ENCODE assay signal across 8 cellular contexts in the genomic region with DNA sequence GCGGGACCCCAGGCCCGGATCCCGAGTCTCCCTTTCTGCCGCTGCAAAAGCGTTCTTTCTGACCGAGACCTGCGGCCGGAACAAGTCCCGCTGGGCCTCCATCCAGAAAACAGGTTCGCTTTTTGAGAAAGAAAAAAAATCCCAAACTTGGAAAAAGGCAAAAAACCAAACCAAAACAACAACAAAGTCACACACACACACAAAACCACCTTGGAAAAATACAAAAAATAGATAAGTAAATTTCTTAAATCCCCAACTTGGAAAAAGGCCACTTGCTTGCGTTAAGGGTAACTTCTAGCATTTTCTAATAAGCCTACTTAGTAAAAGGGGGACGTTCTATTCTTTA. TPM values are rescaled to one million over a fixed set of nuclear protein-coding genes. Genes with fewer than 3 reads are reported as not detected.
DNase-seq lines count a peak whose midpoint lies in the region; ATAC-seq, FAIRE-seq and TF ChIP-seq lines count a peak whose summit lies in the region.

No MANE protein-coding gene starts in this region.

- peaks cover 32% of the 10 kb centered on the region for H3K4me1 Mint-ChIP-seq in CD8-positive, alpha-beta T cell (ENCODE audit: low read depth)

- no peaks in the 10 kb centered on the region for H3K9me1 ChIP-seq in endothelial cell of umbilical vein (replicated peaks; ENCODE audit: control insufficient read depth, extremely low read depth, insufficient read depth, low read length)

- peak overlapping the region; percentile 98 for H3K4me2 ChIP-seq in OCI-LY7 (ENCODE audit: low read length)
- peak overlapping the region; percentile 57 for H3K4me2 ChIP-seq in endothelial cell of umbilical vein (ENCODE audit: insufficient read depth, low read length)
- peak overlapping the region; percentile 87 for H3K4me2 ChIP-seq in osteoblast (ENCODE audit: insufficient read depth, low read length)

- no peaks in the 10 kb centered on the region for H3K9me2 ChIP-seq in OCI-LY7 (ENCODE audit: insufficient read depth, low read length)

- no peaks in the 10 kb centered on the region for H3K27me3 Mint-ChIP-seq in CD8-positive, alpha-beta T cell (ENCODE audit: low read depth)

- H3K9me3 ChIP-seq in CD8-positive, alpha-beta T cell (ENCODE audit: low read length) = no peaks in the 10 kb centered on the region
- H3K9me3 ChIP-seq in OCI-LY7 (ENCODE audit: low read length) (no peaks in the 10 kb centered on the region), endothelial cell of umbilical vein (replicated peaks; ENCODE audit: control insufficient read depth, insufficient read depth, low read length) (no peaks in the 10 kb centered on the region), osteoblast (ENCODE audit: low read depth, low read length) (no peaks in the 10 kb centered on the region)

- POLR2A ChIA-PET in CD8-positive, alpha-beta T cell (lab: Charles Lee) = no interaction called here
- POLR2A ChIA-PET in OCI-LY7 (lab: Charles Lee) = interaction anchor here (1.3 to 1.4 kb wide), 2 partner anchors 58 to 145 kb away, joined by 3 to 6 read pairs; a partner anchor contains a TSS
- POLR2A ChIA-PET in endothelial cell of umbilical vein (lab: Charles Lee) = interaction anchor here (0.6 kb wide), 1 partner anchor 153 kb away, joined by 3 read pairs; no protein-coding TSS in a partner anchor

- intact Hi-C loops in CD8-positive, alpha-beta T cell (cut with DNase I, micrococcal nuclease) = loop anchor here (1.0 to 5.0 kb wide), 3 partner anchors 145 to 585 kb away; a partner anchor contains a TSS
- intact Hi-C loops in OCI-LY7 (cut with micrococcal nuclease; ENCODE audit: unreplicated experiment) = loop anchor here (1.0 kb wide), 2 partner anchors 23 to 145 kb away; a partner anchor contains a TSS
- intact Hi-C loops in endothelial cell of umbilical vein (cut with micrococcal nuclease) = no loop called here
- intact Hi-C loops in head of caudate nucleus (cut with DNase I) = loop anchor here (10.0 kb wide), 1 partner anchor 93 kb away; a partner anchor contains a TSS

- H3K9ac ChIP-seq in endothelial cell of umbilical vein (replicated peaks; ENCODE audit: extremely low read depth, insufficient read depth, low read length) = peak overlapping the region; percentile 71

- peak overlapping the region; percentile 82 for H3K4me3 Mint-ChIP-seq in CD8-positive, alpha-beta T cell

- H3K4me1 ChIP-seq in CD8-positive, alpha-beta T cell (ENCODE audit: insufficient read depth, low read length) = peaks cover 8% of the 10 kb centered on the region
- H3K4me1 ChIP-seq in OCI-LY7 (ENCODE audit: insufficient read depth, low read length, poor library complexity, severe bottlenecking) (peaks cover 14% of the 10 kb centered on the region), endothelial cell of umbilical vein (ENCODE audit: control insufficient read depth, extremely low read depth, insufficient read depth, low read length) (peaks cover 5% of the 10 kb centered on the region), osteoblast (ENCODE audit: insufficient read depth, low read length) (peaks cover 3% of the 10 kb centered on the region)

- dilution Hi-C loops in endothelial cell of umbilical vein (cut with MboI; ENCODE audit: extremely low pct_ligation_motif_present, low sequenced_read_pairs) = no loop called here

- H3K27ac Mint-ChIP-seq in CD8-positive, alpha-beta T cell = no peak overlapping the region

- ATAC-seq in CD8-positive, alpha-beta T cell = no peak
- ATAC-seq in GM21360 (IDR thresholded peaks at IDR 0.05; ENCODE audit: unreplicated experiment) (no peak), GM18502 (IDR thresholded peaks at IDR 0.05; ENCODE audit: poor library complexity, unreplicated experiment) (no peak)

- H3K36me3 ChIP-seq in CD8-positive, alpha-beta T cell (ENCODE audit: insufficient read depth, low read length) = no peaks in the 10 kb centered on the region
- H3K36me3 ChIP-seq in OCI-LY7 (ENCODE audit: insufficient read depth, low read length) = peaks cover 16% of the 10 kb centered on the region
- H3K36me3 ChIP-seq in endothelial cell of umbilical vein (ENCODE audit: control insufficient read depth in 2 of 2, extremely low read depth in 1 of 2, insufficient read depth in 2 of 2, low read length in 2 of 2) = peaks cover 0 to 3% of the 10 kb centered on the region in 2 experiments
- H3K36me3 ChIP-seq in osteoblast (ENCODE audit: insufficient read depth, low read length) = no peaks in the 10 kb centered on the region

- BruUV-seq in OCI-LY7 (replicated peaks; lab: Mats Ljungman, UMichigan) = no TSS peak
- no TSS peak for BruUV-seq in endothelial cell of umbilical vein (replicated peaks; lab: Mats Ljungman, UMichigan)

- no peak for TF ChIP-seq POLR2A in endothelial cell of umbilical vein (IDR thresholded peaks at IDR 0.05; ENCODE audit: low read depth, low read length)

- H3K9me3 Mint-ChIP-seq in CD8-positive, alpha-beta T cell = no peaks in the 10 kb centered on the region

- no peak overlapping the region for H3K27ac ChIP-seq in CD8-positive, alpha-beta T cell (ENCODE audit: low read depth, low read length)
- no peak overlapping the region for H3K27ac ChIP-seq in OCI-LY7 (ENCODE audit: low read depth, low read length, poor library complexity, severe bottlenecking)
- peak overlapping the region; percentile 32 for H3K27ac ChIP-seq in endothelial cell of umbilical vein (ENCODE audit: insufficient read depth, low read depth, low read length)
- no peak overlapping the region for H3K27ac ChIP-seq in osteoblast (ENCODE audit: low read depth, low read length)

- no peak for DNase-seq in CD8-positive, alpha-beta T cell
- DNase-seq in OCI-LY7 (ENCODE audit: low spot score) = no peak
- no peak for DNase-seq in endothelial cell of umbilical vein (ENCODE audit: low read depth, low spot score)
- DNase-seq in osteoblast (ENCODE audit: insufficient read length, low spot score, missing footprints) = no peak
- DNase-seq in head of caudate nucleus = no peak
- DNase-seq in central memory CD4-positive, alpha-beta T cell = no peak

- peaks cover 7% of the 10 kb centered on the region for H3K36me3 Mint-ChIP-seq in CD8-positive, alpha-beta T cell

- H3K27me3 ChIP-seq in CD8-positive, alpha-beta T cell (ENCODE audit: insufficient read depth, low read length) = no peaks in the 10 kb centered on the region
- no peaks in the 10 kb centered on the region for H3K27me3 ChIP-seq in endothelial cell of umbilical vein (ENCODE audit: control insufficient read depth in 2 of 2, insufficient read depth in 2 of 2, low read length in 2 of 2)
- no peaks in the 10 kb centered on the region for H3K27me3 ChIP-seq in osteoblast (ENCODE audit: insufficient read depth, low read length)

- CTCF ChIA-PET in CD8-positive, alpha-beta T cell (lab: Charles Lee) = no interaction called here
- CTCF ChIA-PET in OCI-LY7 (lab: Charles Lee; ENCODE audit: unreplicated experiment) (interaction anchor here (1.1 kb wide), 1 partner anchor 8 kb away, joined by 4 read pairs; no protein-coding TSS in a partner anchor), endothelial cell of umbilical vein (lab: Charles Lee) (interaction anchor here (1.5 to 1.8 kb wide), 3 partner anchors 37 to 155 kb away, joined by 4 to 8 read pairs (median 5); a partner anchor contains a TSS)

- no peak for TF ChIP-seq CTCF in CD8-positive, alpha-beta T cell (IDR thresholded peaks at IDR 0.05)
- no peak for TF ChIP-seq CTCF in OCI-LY7 (conservative IDR thresholded peaks at IDR 0.05; ENCODE audit: low read length)
- no peak for TF ChIP-seq CTCF in endothelial cell of umbilical vein (IDR thresholded peaks at IDR 0.05; ENCODE audit: extremely low read depth in 1 of 2, insufficient read depth in 1 of 2, low read depth in 1 of 2, low read length in 2 of 2)
- TF ChIP-seq CTCF in osteoblast (IDR thresholded peaks at IDR 0.05; ENCODE audit: extremely low read depth, low read depth, low read length) = no peak

- H4K20me1 ChIP-seq in OCI-LY7 (ENCODE audit: insufficient read depth, low read length) (no peaks in the 10 kb centered on the region), endothelial cell of umbilical vein (replicated peaks; ENCODE audit: control insufficient read depth, extremely low read depth, insufficient read depth, low read length) (no peaks in the 10 kb centered on the region), osteoblast (ENCODE audit: insufficient read depth, low read length) (no peaks in the 10 kb centered on the region)

- H2AFZ ChIP-seq in OCI-LY7 (ENCODE audit: low read length) = peak overlapping the region; percentile 97
- H2AFZ ChIP-seq in endothelial cell of umbilical vein (ENCODE audit: low read depth, low read length) = peak overlapping the region; percentile 83
- peak overlapping the region; percentile 75 for H2AFZ ChIP-seq in osteoblast (ENCODE audit: low read length)

- H3K79me2 ChIP-seq in OCI-LY7 (ENCODE audit: insufficient read depth, low read depth, low read length) (peaks cover 13% of the 10 kb centered on the region; the same call in 1 of the 2 replicates), endothelial cell of umbilical vein (ENCODE audit: control insufficient read depth, insufficient read depth, low read length) (peaks cover 3% of the 10 kb centered on the region), osteoblast (ENCODE audit: insufficient read depth, low read length) (peaks cover 4% of the 10 kb centered on the region)

- FAIRE-seq in endothelial cell of umbilical vein (lab: Jason Lieb, UNC) = no peak

- peak overlapping the region; percentile 93 for H3K4me3 ChIP-seq in CD8-positive, alpha-beta T cell (ENCODE audit: low read depth, low read length)
- peak overlapping the region; percentile 93 for H3K4me3 ChIP-seq in OCI-LY7 (ENCODE audit: low read depth, low read length, poor library complexity, severe bottlenecking)
- H3K4me3 ChIP-seq in endothelial cell of umbilical vein (replicated peaks in 1 of 3; ENCODE audit: insufficient read depth in 1 of 3, low read depth in 1 of 3, low read length in 3 of 3) = peak overlapping the region; percentile 62 to 87 (median 80)
- H3K4me3 ChIP-seq in osteoblast (ENCODE audit: insufficient read depth, low read length) = peak overlapping the region; percentile 81

RNA-seq across cellular contexts. Expression of a gene that starts 0.2 kb away (rescaled TPM):
- 1 to 10 TPM; 6.0 to 7.6 TPM for total RNA-seq in CD8-positive, alpha-beta T cell
- total RNA-seq in OCI-LY7 (2014; rRNA removed; shearing (Covaris generic)) = 12.8 and 19.1 TPM in 2 replicates
- 13.5 and 15.0 TPM in 2 replicates for total RNA-seq in OCI-LY7 (2022)
- total RNA-seq in endothelial cell of umbilical vein = 12.3 and 13.1 TPM in 2 replicates
- 10.8 and 11.1 TPM in 2 replicates for polyA plus RNA-seq in endothelial cell of umbilical vein
- polyA plus RNA-seq in endothelial cell of umbilical vein (2011; cell fraction: cytosol; rRNA removed) = 12.4 and 15.7 TPM in 2 replicates
- 18.2 and 21.3 TPM in 2 replicates for polyA plus RNA-seq in endothelial cell of umbilical vein (2011; cell fraction: nucleus; rRNA removed)
- polyA plus RNA-seq in endothelial cell of umbilical vein (2012) = 12.8 and 13.7 TPM in 2 replicates
- 15.3 and 23.4 TPM in 2 replicates for polyA minus RNA-seq in endothelial cell of umbilical vein
- 3.1 TPM for polyA minus RNA-seq in endothelial cell of umbilical vein (2011; cell fraction: cytosol; rRNA and poly(A)+ RNA removed)
- polyA minus RNA-seq in endothelial cell of umbilical vein (2011; cell fraction: nucleus; rRNA and poly(A)+ RNA removed) = 9.2 and 10.8 TPM in 2 replicates
- total RNA-seq in osteoblast = 7.2 and 11.8 TPM in 2 replicates

RNA-seq across cellular contexts. Expression of a gene that starts 52.6 kb away (rescaled TPM):
- not detected for total RNA-seq in CD8-positive, alpha-beta T cell
- total RNA-seq in OCI-LY7 (2014; rRNA removed; shearing (Covaris generic)) = not detected in 2 replicates
- total RNA-seq in OCI-LY7 (2022) (not detected in 2 replicates), endothelial cell of umbilical vein (not detected in 2 replicates), osteoblast (not detected in 2 replicates)
- not detected in 2 replicates for polyA plus RNA-seq in endothelial cell of umbilical vein
- polyA plus RNA-seq in endothelial cell of umbilical vein (2011; cell fraction: cytosol; rRNA removed) = not detected in 2 replicates
- polyA plus RNA-seq in endothelial cell of umbilical vein (2011; cell fraction: nucleus; rRNA removed) = not detected in 2 replicates
- polyA plus RNA-seq in endothelial cell of umbilical vein (2012) = not detected in 2 replicates
- polyA minus RNA-seq in endothelial cell of umbilical vein = not detected in 2 replicates
- polyA minus RNA-seq in endothelial cell of umbilical vein (2011; cell fraction: cytosol; rRNA and poly(A)+ RNA removed) = not detected
- polyA minus RNA-seq in endothelial cell of umbilical vein (2011; cell fraction: nucleus; rRNA and poly(A)+ RNA removed) = not detected in 2 replicates
